Comparison of ENCODE assay signal across 21 cellular contexts in the genomic region with DNA sequence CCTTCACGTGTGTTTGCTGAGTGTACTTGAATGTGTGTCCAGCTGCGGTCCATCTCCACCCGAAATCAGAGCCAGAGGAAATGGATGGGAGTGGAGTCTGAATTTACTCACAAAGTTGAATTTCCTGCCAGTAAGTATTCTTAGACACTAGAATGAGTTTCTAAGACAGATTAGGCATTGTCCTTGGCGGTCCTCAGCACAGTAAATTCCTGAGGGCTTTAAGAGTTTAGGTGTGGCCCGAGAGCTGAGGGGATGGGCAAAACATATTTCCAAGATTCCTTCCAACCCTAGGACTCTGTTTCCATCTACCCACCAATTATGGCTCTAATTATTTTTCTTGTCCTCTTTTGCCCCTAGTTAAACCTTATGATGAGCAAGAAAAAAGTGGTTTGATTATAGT.
DNase-seq lines count a peak whose midpoint lies in the region; ATAC-seq, FAIRE-seq and TF ChIP-seq lines count a peak whose summit lies in the region.
"Had no signal": no experiment of that assay in that cellular context is flagged by ENCODE, and none has a peak within 500 bp of the region (broad histone marks: within the 10 kb centered on the region; RNA-seq: fewer than 3 reads in every experiment).

No MANE protein-coding gene starts in this region.

- H3K4me3 ChIP-seq in HAP-1 (no peak overlapping the region), fibroblast of the aortic adventitia (ENCODE audit: low read depth, low read length) (no peak overlapping the region), retinal pigment epithelial cell (ENCODE audit: low read length) (no peak overlapping the region)
- H3K4me3 ChIP-seq: ascending aorta, smooth muscle cell, tibial nerve had no signal

- FAIRE-seq in GM12892 (lab: Jason Lieb, UNC): no peak
- FAIRE-seq: colon had no signal

- ATAC-seq in GM18861 (IDR thresholded peaks at IDR 0.05; ENCODE audit: unreplicated experiment): no peak

- H3K9me3 ChIP-seq in HAP-1: no peaks in the 10 kb centered on the region
- H3K9me3 ChIP-seq: ascending aorta, SK-N-SH, tibial nerve had no signal

- DNase-seq in A172 (ENCODE audit: low spot score) (peak; percentile 84), HAP-1 (ENCODE audit: low spot score in 2 of 2) (peak; percentile 25 to 30), fibroblast of the aortic adventitia (ENCODE audit: low read depth) (peak; percentile 56), retinal pigment epithelial cell (ENCODE audit: low read depth) (peak; percentile 73), GM12892 (ENCODE audit: insufficient read length) (no peak), NCI-H2029 treated with DMSO at 0.1 percent for 48 hours (lab: John Stamatoyannopoulos, UW) (no peak), retina (no peak)
- DNase-seq: ACHN; activated CD8-positive, alpha-beta memory T cell treated with anti-CD3 and anti-CD28 coated beads, Interleukin-2, amount 50 U/mL, for 48 hours; Calu3; erythroblast; hypothalamus; NCI-H187; NCI-H510A treated with DMSO at 0.1 percent for 48 hours; OCI-M1; SK-N-SH had no signal

- TF ChIP-seq CTCF in fibroblast of the aortic adventitia (IDR thresholded peaks at IDR 0.05; ENCODE audit: insufficient read depth, low read length) (no peak), retinal pigment epithelial cell (conservative IDR thresholded peaks at IDR 0.05; ENCODE audit: low read depth, low read length) (no peak)

- peaks cover 3% of the 10 kb centered on the region; the same call in 1 of the 2 replicates for H3K4me1 ChIP-seq in HAP-1
- H3K4me1 ChIP-seq: ascending aorta had no signal

- in situ Hi-C loops in HAP-1 (cut with MboI; ENCODE audit: low sequenced_read_pairs): no loop called here

- H3K36me3 ChIP-seq in HAP-1 (replicated peaks): no peaks in the 10 kb centered on the region
- H3K36me3 ChIP-seq: ascending aorta, tibial nerve had no signal

- no peaks in the 10 kb centered on the region for H3K27me3 ChIP-seq in HAP-1 (ENCODE audit: low read depth)
- H3K27me3 ChIP-seq: ascending aorta, tibial nerve had no signal

- no peak for TF ChIP-seq POLR2A in GM12892 (IDR thresholded peaks at IDR 0.05; ENCODE audit: low read depth, low read length)

Comparison
In these comparisons a context has a peak if more than half of its experiments do, and no peak if none do; other contexts are left out.
1. DNase-seq: peak in A172 (single experiment), HAP-1 (2 of 2), fibroblast of the aortic adventitia (single experiment) and retinal pigment epithelial cell (single experiment); none in GM12892 (single experiment), NCI-H2029 treated with DMSO at 0.1 percent for 48 hours (single experiment) and retina (single experiment).